ENCODE assay signal across 31 cellular contexts in genomic region chr19:49918089-49918488, GRCh38. TPM values are rescaled to one million over a fixed set of nuclear protein-coding genes. Genes with fewer than 3 reads are reported as not detected.
DNase-seq lines count a peak whose midpoint lies in the region; ATAC-seq lines count a peak whose summit lies in the region.
"Had no signal": no experiment of that assay in that cellular context is flagged by ENCODE, and none has a peak within 500 bp of the region (broad histone marks: within the 10 kb centered on the region; RNA-seq: fewer than 3 reads in every experiment).

No MANE protein-coding gene starts in this region.

- H3K36me3 Mint-ChIP-seq in activated T-cell treated with anti-CD3 and anti-CD28 coated beads, Interleukin-2, amount 50 U/mL, for 24 hours (ENCODE audit: low read depth): peaks cover 97% of the 10 kb centered on the region
- peaks cover 46% of the 10 kb centered on the region for H3K36me3 Mint-ChIP-seq in activated T-cell treated with anti-CD3 and anti-CD28 coated beads, Interleukin-2, amount 50 U/mL, for 4 hours (ENCODE audit: insufficient read depth)
- H3K36me3 Mint-ChIP-seq in IgD-negative memory B cell: peaks cover 7% of the 10 kb centered on the region
- H3K36me3 Mint-ChIP-seq in dendritic cell treated with granulocyte-macrophage colony-stimulating factor and Interleukin-4, amounts not matched to agents 40 ng/mL and 50 ng/mL, for 4 days (ENCODE audit: low read depth): peaks cover 97% of the 10 kb centered on the region
- peaks cover 72% of the 10 kb centered on the region for H3K36me3 Mint-ChIP-seq in stimulated activated memory B cell treated with anti-CD40 and anti-IgM and Interleukin-4, amounts not matched to agents 10 μg/mL and 1 μg/mL and 100 μg/mL, for 72 hours

- ATAC-seq in activated T-cell treated with anti-CD3 and anti-CD28 coated beads, Interleukin-2, amount 50 U/mL, for 4 hours: no peak
- no peak for ATAC-seq in stimulated activated memory B cell treated with anti-CD40 and anti-IgM and Interleukin-4, amounts not matched to agents 10 μg/mL and 1 μg/mL and 100 μg/mL, for 72 hours
- no peak for ATAC-seq in left cardiac atrium
- no peak for ATAC-seq in HG03280 (IDR thresholded peaks at IDR 0.05; ENCODE audit: unreplicated experiment)
- ATAC-seq: activated CD8-positive, alpha-beta T cell treated with anti-CD3 and anti-CD28 coated beads for 36 hours; GM23338; T-cell had no signal

- no peaks in the 10 kb centered on the region for H3K9me3 Mint-ChIP-seq in activated T-cell treated with anti-CD3 and anti-CD28 coated beads, Interleukin-2, amount 50 U/mL, for 24 hours
- H3K9me3 Mint-ChIP-seq in activated T-cell treated with anti-CD3 and anti-CD28 coated beads, Interleukin-2, amount 50 U/mL, for 4 hours: no peaks in the 10 kb centered on the region
- H3K9me3 Mint-ChIP-seq in IgD-negative memory B cell: no peaks in the 10 kb centered on the region
- H3K9me3 Mint-ChIP-seq in dendritic cell treated with granulocyte-macrophage colony-stimulating factor and Interleukin-4, amounts not matched to agents 40 ng/mL and 50 ng/mL, for 4 days: no peaks in the 10 kb centered on the region
- H3K9me3 Mint-ChIP-seq in stimulated activated memory B cell treated with anti-CD40 and anti-IgM and Interleukin-4, amounts not matched to agents 10 μg/mL and 1 μg/mL and 100 μg/mL, for 72 hours: no peaks in the 10 kb centered on the region
- H3K9me3 Mint-ChIP-seq: activated CD8-positive, alpha-beta T cell treated with anti-CD3 and anti-CD28 coated beads for 36 hours; CD4-positive, CD25-positive, alpha-beta regulatory T cell; HFFc6; naive thymus-derived CD4-positive, alpha-beta T cell; T-cell had no signal

- H3K27ac Mint-ChIP-seq in activated T-cell treated with anti-CD3 and anti-CD28 coated beads, Interleukin-2, amount 50 U/mL, for 24 hours: peak overlapping the region; percentile 57
- peak overlapping the region; percentile 25 to 96 (median 94) for H3K27ac Mint-ChIP-seq in IgD-negative memory B cell
- peak overlapping the region; percentile 82 for H3K27ac Mint-ChIP-seq in dendritic cell treated with granulocyte-macrophage colony-stimulating factor and Interleukin-4, amounts not matched to agents 40 ng/mL and 50 ng/mL, for 4 days
- peak overlapping the region; percentile 92 for H3K27ac Mint-ChIP-seq in stimulated activated memory B cell treated with anti-CD40 and anti-IgM and Interleukin-4, amounts not matched to agents 10 μg/mL and 1 μg/mL and 100 μg/mL, for 72 hours
- H3K27ac Mint-ChIP-seq: activated CD8-positive, alpha-beta T cell treated with anti-CD3 and anti-CD28 coated beads for 36 hours; CD4-positive, CD25-positive, alpha-beta regulatory T cell; GM23338; HFFc6; T-cell had no signal

- H3K4me3 Mint-ChIP-seq in activated T-cell treated with anti-CD3 and anti-CD28 coated beads, Interleukin-2, amount 50 U/mL, for 24 hours: no peak overlapping the region
- H3K4me3 Mint-ChIP-seq in activated T-cell treated with anti-CD3 and anti-CD28 coated beads, Interleukin-2, amount 50 U/mL, for 4 hours: no peak overlapping the region
- H3K4me3 Mint-ChIP-seq in IgD-negative memory B cell: peak overlapping the region in 1 of 4 donors; percentile 63
- H3K4me3 Mint-ChIP-seq in dendritic cell treated with granulocyte-macrophage colony-stimulating factor and Interleukin-4, amounts not matched to agents 40 ng/mL and 50 ng/mL, for 4 days: peak overlapping the region; percentile 57
- no peak overlapping the region for H3K4me3 Mint-ChIP-seq in stimulated activated memory B cell treated with anti-CD40 and anti-IgM and Interleukin-4, amounts not matched to agents 10 μg/mL and 1 μg/mL and 100 μg/mL, for 72 hours
- H3K4me3 Mint-ChIP-seq: activated CD8-positive, alpha-beta T cell treated with anti-CD3 and anti-CD28 coated beads for 36 hours; CD4-positive, CD25-positive, alpha-beta regulatory T cell; GM23338; HFFc6; naive thymus-derived CD4-positive, alpha-beta T cell; T-cell had no signal

- intact Hi-C loops in dendritic cell treated with granulocyte-macrophage colony-stimulating factor and Interleukin-4, amounts not matched to agents 40 ng/mL and 50 ng/mL, for 4 days (cut with micrococcal nuclease): no loop called here
- intact Hi-C loops in left cardiac atrium (cut with DNase I): no loop called here

- no peak for DNase-seq in activated T-cell treated with anti-CD3 and anti-CD28 coated beads, Interleukin-2, amount 50 U/mL, for 24 hours
- no peak for DNase-seq in activated T-cell treated with anti-CD3 and anti-CD28 coated beads, Interleukin-2, amount 50 U/mL, for 4 hours
- no peak for DNase-seq in left cardiac atrium
- no peak for DNase-seq in NCI-H2029 treated with DMSO at 0.1 percent for 48 hours (lab: John Stamatoyannopoulos, UW)
- DNase-seq: activated CD8-positive, alpha-beta T cell treated with anti-CD3 and anti-CD28 coated beads for 36 hours; activated gamma-delta T cell; amygdala; brain microvascular endothelial cell; CD4-positive, CD25-positive, alpha-beta regulatory T cell; cerebellar nuclear complex; dorsolateral prefrontal cortex; esophagus squamous epithelium; HFFc6; kidney glomerular epithelial cell; lower lobe of right lung; naive thymus-derived CD4-positive, alpha-beta T cell; NCI-H1092; NCI-H1694 treated with DMSO at 0.1 percent for 48 hours; NCI-H2171; OCI-M1; sigmoid colon; stimulated activated CD4-positive, alpha-beta T cell treated with anti-CD3 and anti-CD28 coated beads, Interleukin-12 subunit alpha, Interleukin-12 subunit beta, amount 100 ng/mL, for 4 hours; stimulated activated CD4-positive, alpha-beta T cell treated with anti-CD3 and anti-CD28 coated beads, Interleukin-4, amount 100 ng/mL, for 24 hours; T-cell; upper lobe of right lung had no signal

- peaks cover 72% of the 10 kb centered on the region for H3K4me1 Mint-ChIP-seq in activated T-cell treated with anti-CD3 and anti-CD28 coated beads, Interleukin-2, amount 50 U/mL, for 24 hours (ENCODE audit: low read depth)
- peaks cover 33% of the 10 kb centered on the region for H3K4me1 Mint-ChIP-seq in activated T-cell treated with anti-CD3 and anti-CD28 coated beads, Interleukin-2, amount 50 U/mL, for 4 hours (ENCODE audit: low read depth)
- H3K4me1 Mint-ChIP-seq in IgD-negative memory B cell: peaks cover 25 to 43% (median 37%) of the 10 kb centered on the region in 3 donors
- peaks cover 95% of the 10 kb centered on the region for H3K4me1 Mint-ChIP-seq in dendritic cell treated with granulocyte-macrophage colony-stimulating factor and Interleukin-4, amounts not matched to agents 40 ng/mL and 50 ng/mL, for 4 days (ENCODE audit: low read depth)
- peaks cover 90% of the 10 kb centered on the region for H3K4me1 Mint-ChIP-seq in stimulated activated memory B cell treated with anti-CD40 and anti-IgM and Interleukin-4, amounts not matched to agents 10 μg/mL and 1 μg/mL and 100 μg/mL, for 72 hours

- H3K27me3 Mint-ChIP-seq in activated T-cell treated with anti-CD3 and anti-CD28 coated beads, Interleukin-2, amount 50 U/mL, for 24 hours: no peaks in the 10 kb centered on the region
- H3K27me3 Mint-ChIP-seq in activated T-cell treated with anti-CD3 and anti-CD28 coated beads, Interleukin-2, amount 50 U/mL, for 4 hours (ENCODE audit: low read depth): no peaks in the 10 kb centered on the region
- H3K27me3 Mint-ChIP-seq in IgD-negative memory B cell: no peaks in the 10 kb centered on the region
- no peaks in the 10 kb centered on the region for H3K27me3 Mint-ChIP-seq in dendritic cell treated with granulocyte-macrophage colony-stimulating factor and Interleukin-4, amounts not matched to agents 40 ng/mL and 50 ng/mL, for 4 days
- H3K27me3 Mint-ChIP-seq in stimulated activated memory B cell treated with anti-CD40 and anti-IgM and Interleukin-4, amounts not matched to agents 10 μg/mL and 1 μg/mL and 100 μg/mL, for 72 hours: no peaks in the 10 kb centered on the region
- H3K27me3 Mint-ChIP-seq: activated CD8-positive, alpha-beta T cell treated with anti-CD3 and anti-CD28 coated beads for 36 hours; CD4-positive, CD25-positive, alpha-beta regulatory T cell; naive thymus-derived CD4-positive, alpha-beta T cell; T-cell had no signal

RNA-seq across cellular contexts. Expression of gene ATF5, which starts 10.9 kb away (rescaled TPM):
- total RNA-seq in activated T-cell treated with anti-CD3 and anti-CD28 coated beads, Interleukin-2, amount 50 U/mL, for 4 hours: 10 to 100 TPM; 58.4 to 73.1 (median 60.6) TPM
- polyA plus RNA-seq in IgD-negative memory B cell: 3.4 TPM
- 10 to 100 TPM; 16.6 to 18.9 TPM for total RNA-seq in left cardiac atrium

RNA-seq across cellular contexts. Expression of gene NUP62, which starts 11.2 kb away (rescaled TPM):
- total RNA-seq in activated T-cell treated with anti-CD3 and anti-CD28 coated beads, Interleukin-2, amount 50 U/mL, for 4 hours: 100 to 1,000 TPM; 172 to 189 (median 184) TPM
- 62.9 TPM for polyA plus RNA-seq in IgD-negative memory B cell
- 10 to 100 TPM; 28.1 to 29.8 TPM for total RNA-seq in left cardiac atrium

RNA-seq across cellular contexts. Expression of gene IL4I1, which starts 21.4 kb away (rescaled TPM):
- total RNA-seq in activated T-cell treated with anti-CD3 and anti-CD28 coated beads, Interleukin-2, amount 50 U/mL, for 4 hours: 10 to 100 TPM; 24.7 to 52.7 (median 36.4) TPM
- polyA plus RNA-seq in IgD-negative memory B cell: 0.39 TPM
- under 1 TPM; 0.34 to 0.38 TPM for total RNA-seq in left cardiac atrium
- total RNA-seq: NCI-H460 had no signal
- polyA plus RNA-seq: naive thymus-derived CD4-positive, alpha-beta T cell had no signal

RNA-seq across cellular contexts. Expression of gene TBC1D17, which starts 40.6 kb away (rescaled TPM):
- 10 to 100 TPM; 29.1 to 30.5 (median 29.3) TPM for total RNA-seq in activated T-cell treated with anti-CD3 and anti-CD28 coated beads, Interleukin-2, amount 50 U/mL, for 4 hours
- 19.1 TPM for polyA plus RNA-seq in IgD-negative memory B cell
- total RNA-seq in left cardiac atrium: 10 to 100 TPM; 28.3 to 36.0 TPM

RNA-seq across cellular contexts. Expression of gene AKT1S1, which starts 40.9 kb away (rescaled TPM):
- 10 to 100 TPM; 25.3 to 31.6 (median 28.0) TPM for total RNA-seq in activated T-cell treated with anti-CD3 and anti-CD28 coated beads, Interleukin-2, amount 50 U/mL, for 4 hours
- polyA plus RNA-seq in IgD-negative memory B cell: 5.0 TPM
- total RNA-seq in left cardiac atrium: 10 to 100 TPM; 33.5 to 36.6 TPM

Comparison
In these comparisons a context has a peak if more than half of its experiments do, and no peak if none do; other contexts are left out.
1. RNA of gene NUP62, which starts 11.2 kb away (total RNA-seq): 172 to 189 TPM in activated T-cell treated with anti-CD3 and anti-CD28 coated beads, Interleukin-2, amount 50 U/mL, for 4 hours; 28.1 to 29.8 TPM in left cardiac atrium; every median in the first group is over 4 times any median in the second.
2. RNA of gene IL4I1, which starts 21.4 kb away (total RNA-seq): 24.7 to 52.7 TPM in activated T-cell treated with anti-CD3 and anti-CD28 coated beads, Interleukin-2, amount 50 U/mL, for 4 hours; 0.34 to 0.38 TPM in left cardiac atrium; every median in the first group is over 10 times any median in the second.
3. Peak in every context shown above with its lines, with median percentiles within 50 percentile points of each other: H3K27ac Mint-ChIP-seq.